Comparison of ENCODE assay signal across 13 cellular contexts in the genomic region with DNA sequence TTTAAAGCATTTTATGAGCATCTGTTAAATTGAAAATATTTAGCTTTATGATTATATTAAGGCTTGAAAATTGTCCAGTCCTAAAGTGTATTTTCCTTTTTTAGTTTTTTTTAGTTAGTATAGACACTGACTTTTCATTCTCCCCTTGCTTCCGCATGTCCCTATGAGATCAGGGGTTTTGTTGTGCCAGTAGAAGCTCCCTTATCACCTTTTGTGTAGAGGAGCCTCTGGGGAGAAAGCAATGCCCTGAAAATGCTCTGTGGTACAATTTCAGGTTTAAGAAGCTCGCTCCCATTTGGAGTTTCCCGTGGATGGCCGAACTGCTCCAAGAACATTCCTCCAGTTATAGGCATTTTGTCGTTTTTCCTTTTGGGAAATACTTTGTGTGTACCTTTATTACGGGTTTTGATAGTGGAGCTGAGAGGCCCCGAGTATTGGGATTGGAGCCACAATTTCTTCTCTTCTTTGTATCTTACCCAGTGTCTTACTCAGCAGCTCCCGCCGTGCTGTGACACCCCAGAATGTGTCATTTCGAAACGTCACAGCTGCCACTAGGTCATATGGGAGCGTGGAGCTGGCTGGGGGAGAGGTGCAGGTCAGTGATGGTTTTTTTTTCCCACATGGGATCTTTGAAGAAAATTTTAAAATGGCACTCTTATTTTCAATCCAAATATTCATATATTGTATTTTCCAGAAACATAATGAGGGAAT. TPM values are rescaled to one million over a fixed set of nuclear protein-coding genes. Genes with fewer than 3 reads are reported as not detected.
DNase-seq lines count a peak whose midpoint lies in the region; ATAC-seq, FAIRE-seq and TF ChIP-seq lines count a peak whose summit lies in the region.
"Had no signal": no experiment of that assay in that cellular context is flagged by ENCODE, and none has a peak within 500 bp of the region (broad histone marks: within the 10 kb centered on the region; RNA-seq: fewer than 3 reads in every experiment).

No MANE protein-coding gene starts in this region.

- no peak for ATAC-seq in GM19351 (IDR thresholded peaks at IDR 0.05; ENCODE audit: unreplicated experiment)
- ATAC-seq in HG03432 (IDR thresholded peaks at IDR 0.05; ENCODE audit: unreplicated experiment): no peak
- no peak for ATAC-seq in foreskin keratinocyte
- ATAC-seq: HCT116 had no signal

- no peak overlapping the region for H3K4me3 Mint-ChIP-seq in chondrocyte (ENCODE audit: unreplicated experiment)
- H3K4me3 Mint-ChIP-seq: activated B cell treated with CpG ODN at 0.5 μM for 24 hours, B cell had no signal

- H3K4me3 ChIP-seq in HEK293 (ENCODE audit: low read depth, low read length) (no peak overlapping the region), kidney (ENCODE audit: low read length in 2 of 2) (no peak overlapping the region), skeletal muscle tissue (ENCODE audit: low read length in 3 of 3) (no peak overlapping the region)

- H3K27me3 ChIP-seq in skeletal muscle tissue (ENCODE audit: control insufficient read depth in 3 of 3, insufficient read depth in 3 of 3, low read length in 3 of 3): no peaks in the 10 kb centered on the region
- no peaks in the 10 kb centered on the region for H3K27me3 ChIP-seq in foreskin keratinocyte

- H3K4me1 Mint-ChIP-seq in chondrocyte (ENCODE audit: low read depth): peaks cover 34% of the 10 kb centered on the region

- no peak overlapping the region for H3K9ac ChIP-seq in kidney (ENCODE audit: low read length in 2 of 2)
- no peak overlapping the region for H3K9ac ChIP-seq in skeletal muscle tissue (ENCODE audit: low read depth in 1 of 3, low read length in 3 of 3)

- intact Hi-C loops in kidney (cut with DNase I): no loop called here

- H3K4me1 ChIP-seq in HEK293 (ENCODE audit: control insufficient read depth, insufficient read depth, low read length) (peaks cover 8% of the 10 kb centered on the region), kidney (ENCODE audit: control insufficient read depth in 1 of 2, insufficient read depth in 1 of 2, low read depth in 1 of 2, low read length in 2 of 2) (peaks cover 0 to 10% of the 10 kb centered on the region in 2 donors), skeletal muscle tissue (ENCODE audit: control insufficient read depth in 3 of 3, insufficient read depth in 3 of 3, low read length in 3 of 3) (peaks cover 0 to 14% (median 11%) of the 10 kb centered on the region in 3 donors), foreskin keratinocyte (no peaks in the 10 kb centered on the region)

- peaks cover 11% of the 10 kb centered on the region for H3K9me3 Mint-ChIP-seq in chondrocyte (ENCODE audit: low read depth)
- H3K9me3 Mint-ChIP-seq: activated B cell treated with CpG ODN at 0.5 μM for 24 hours had no signal

- DNase-seq in chondrocyte (ENCODE audit: low spot score) (no peak), kidney (peak; percentile 74), foreskin keratinocyte (no peak), NCI-H2196 (lab: John Stamatoyannopoulos, UW; ENCODE audit: unreplicated experiment) (no peak)
- DNase-seq: activated B cell treated with CpG ODN at 0.5 μM for 24 hours; nucleus accumbens; stimulated activated CD4-positive, alpha-beta T cell treated with anti-CD3 and anti-CD28 coated beads, Interleukin-2, amount 100 ng/mL, for 24 hours had no signal

- CTCF ChIA-PET in HEK293 (lab: Yijun Ruan, JAX): interaction anchor here (1.5 to 2.8 kb wide), 4 partner anchors 10 to 138 kb away, joined by 6 to 11 read pairs (median 8); no protein-coding TSS in a partner anchor

- H3K9me3 ChIP-seq in HEK293 (ENCODE audit: control insufficient read depth, insufficient read depth, low read depth, low read length) (no peaks in the 10 kb centered on the region), kidney (ENCODE audit: control insufficient read depth in 1 of 2, low read length in 2 of 2) (no peaks in the 10 kb centered on the region), skeletal muscle tissue (ENCODE audit: control insufficient read depth in 3 of 3, low read length in 3 of 3) (no peaks in the 10 kb centered on the region)

- no peak overlapping the region for H3K27ac ChIP-seq in HEK293 (ENCODE audit: extremely low read depth, low read depth, low read length)
- H3K27ac ChIP-seq in kidney (ENCODE audit: low read depth in 2 of 2, low read length in 2 of 2): no peak overlapping the region
- peak overlapping the region; percentile 27 for H3K27ac ChIP-seq in skeletal muscle tissue (ENCODE audit: low read depth, low read length)
- no peak overlapping the region for H3K27ac ChIP-seq in foreskin keratinocyte

- peaks cover 31% of the 10 kb centered on the region for H3K36me3 Mint-ChIP-seq in chondrocyte (ENCODE audit: low read depth)

- no peaks in the 10 kb centered on the region for H3K27me3 Mint-ChIP-seq in chondrocyte (ENCODE audit: low read depth)
- H3K27me3 Mint-ChIP-seq: activated B cell treated with CpG ODN at 0.5 μM for 24 hours, B cell had no signal

- H3K27ac Mint-ChIP-seq in chondrocyte (ENCODE audit: unreplicated experiment): peak overlapping the region; percentile 85
- H3K27ac Mint-ChIP-seq: activated B cell treated with CpG ODN at 0.5 μM for 24 hours, B cell had no signal

- POLR2A ChIA-PET in HEK293 (lab: Yijun Ruan, JAX): interaction anchor here (0.7 to 1.5 kb wide), 2 partner anchors 10 to 375 kb away, joined by 3 to 5 read pairs; no protein-coding TSS in a partner anchor

- TF ChIP-seq CTCF in HEK293 (tag by site-specific recombination; IDR thresholded peaks at IDR 0.05) (no peak), chondrocyte (IDR thresholded peaks at IDR 0.05) (no peak), kidney (IDR thresholded peaks at IDR 0.05; ENCODE audit: borderline replicate concordance, extremely low read depth, insufficient read depth) (no peak), foreskin keratinocyte (conservative IDR thresholded peaks at IDR 0.05) (no peak)

- FAIRE-seq in kidney (lab: Jason Lieb, UNC): no peak

- H3K36me3 ChIP-seq in HEK293 (ENCODE audit: control insufficient read depth in 2 of 2, insufficient read depth in 1 of 2, low read length in 2 of 2): peaks cover 3 to 81% of the 10 kb centered on the region in 2 experiments; a peak in 2 of 3 replicates
- peaks cover 11 to 40% of the 10 kb centered on the region in 2 donors for H3K36me3 ChIP-seq in kidney (ENCODE audit: control insufficient read depth in 1 of 2, insufficient read depth in 2 of 2, low read length in 2 of 2)
- peaks cover 7 to 24% (median 23%) of the 10 kb centered on the region in 3 donors for H3K36me3 ChIP-seq in skeletal muscle tissue (ENCODE audit: control insufficient read depth in 3 of 3, insufficient read depth in 3 of 3, low read length in 3 of 3)

TF ChIP-seq in HEK293, 187 proteins besides CTCF, POLR2A, EP300 and RAD21:
- TF ChIP-seq ZNF785 (tag by site-specific recombination; IDR thresholded peaks at IDR 0.05) (no peak), ZFP3 (tag by site-specific recombination; IDR thresholded peaks at IDR 0.05; ENCODE audit: low read depth) (peak; percentile 30; the same call in 1 of the 2 replicates)

RNA-seq across cellular contexts. Expression of a gene that starts 49.9 kb away (rescaled TPM):
- total RNA-seq in chondrocyte: 16.9 to 21.6 TPM (median 19.3 TPM) in 3 replicates
- 34.4 TPM for total RNA-seq in kidney
- polyA plus RNA-seq in kidney (ENCODE audit: insufficient read depth, low read depth, low replicate concordance): 13.4 TPM
- 35.5 TPM for total RNA-seq in skeletal muscle tissue
- total RNA-seq in foreskin keratinocyte: 17.5 and 18.8 TPM in 2 replicates
- 7.3 and 8.5 TPM in 2 replicates for polyA plus RNA-seq in foreskin keratinocyte

RNA-seq across cellular contexts. Expression of a gene that starts 50.2 kb away (rescaled TPM):
- total RNA-seq in chondrocyte (10.6 to 16.1 TPM (median 10.8 TPM) in 3 replicates), kidney (19.5 TPM), skeletal muscle tissue (22.4 TPM), foreskin keratinocyte (25.8 and 28.5 TPM in 2 replicates)
- polyA plus RNA-seq in kidney (ENCODE audit: insufficient read depth, low read depth, low replicate concordance) (8.6 TPM), foreskin keratinocyte (14.5 and 16.0 TPM in 2 replicates)
